ENCODE assay signal across 8 cellular contexts in the genomic region with DNA sequence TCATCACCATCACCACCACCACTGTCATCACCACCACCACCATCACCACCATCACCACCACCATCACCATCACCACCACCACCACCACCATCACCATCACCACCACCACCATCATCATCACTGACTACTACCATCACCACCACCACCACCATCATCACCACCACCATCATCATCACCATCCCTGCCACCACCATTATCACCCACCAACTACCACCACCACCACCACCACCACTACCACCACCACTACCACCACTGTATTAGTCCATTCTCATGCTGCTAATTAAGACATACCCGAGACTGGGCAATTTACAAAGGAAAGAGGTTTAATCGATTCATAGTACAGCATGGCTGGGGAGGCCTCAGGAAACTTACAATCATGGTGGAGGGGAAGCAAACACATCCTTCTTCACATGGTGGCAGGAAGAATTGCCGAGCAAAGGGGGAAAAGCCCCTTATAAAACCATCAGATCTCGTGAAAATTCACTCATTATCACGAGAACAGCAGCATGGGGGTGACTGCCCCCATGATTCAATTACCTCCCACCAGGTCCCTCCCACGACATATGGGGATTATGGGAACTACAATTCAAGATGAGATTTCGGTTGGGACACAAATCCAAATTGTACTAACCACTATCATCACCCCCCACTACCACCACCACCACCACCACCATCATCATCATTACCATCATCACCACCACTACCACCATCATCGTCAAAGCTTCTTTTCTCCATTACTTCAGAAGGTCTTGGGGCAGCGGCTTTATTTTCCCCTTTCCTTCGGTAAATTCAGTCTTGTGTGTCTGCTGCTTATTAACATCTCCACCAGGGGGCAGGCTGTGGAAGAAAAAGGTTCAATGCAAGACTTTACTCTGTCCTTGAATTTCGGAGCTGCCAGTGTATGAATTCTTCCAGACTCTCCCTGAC. TPM values are rescaled to one million over a fixed set of nuclear protein-coding genes. Genes with fewer than 3 reads are reported as not detected.
DNase-seq lines count a peak whose midpoint lies in the region; TF ChIP-seq lines count a peak whose summit lies in the region.
"Not testable (repeated sequence)": the region's sequence is repeated elsewhere in the genome, so short reads cannot be mapped to it uniquely, and the experiment has no call there.

No MANE protein-coding gene starts in this region.

- H3K27ac Mint-ChIP-seq in T-helper 2 cell treated with Interferon-gamma antibody and Interleukin-4, amounts not matched to agents 5 μg/mL and 100 μg/mL, for 36 hours, result not testable (repeated sequence)
- H3K27ac Mint-ChIP-seq in nephron, result peak overlapping the region in 2 of 3 experiments; percentile 2

- not testable (repeated sequence) for H3K4me1 Mint-ChIP-seq in T-helper 2 cell treated with Interferon-gamma antibody and Interleukin-4, amounts not matched to agents 5 μg/mL and 100 μg/mL, for 36 hours (ENCODE audit: low read depth)
- H3K4me1 Mint-ChIP-seq in nephron, result peaks cover 18% of the 10 kb centered on the region

- not testable (repeated sequence) for H3K36me3 Mint-ChIP-seq in T-helper 2 cell treated with Interferon-gamma antibody and Interleukin-4, amounts not matched to agents 5 μg/mL and 100 μg/mL, for 36 hours (ENCODE audit: low read depth); nephron (ENCODE audit: low read depth)

- H3K4me3 Mint-ChIP-seq in T-helper 2 cell treated with Interferon-gamma antibody and Interleukin-4, amounts not matched to agents 5 μg/mL and 100 μg/mL, for 36 hours; nephron: not testable (repeated sequence)

- not testable (repeated sequence) for H3K4me3 ChIP-seq in HFF-Myc (replicated peaks; ENCODE audit: low read depth, low read length)

- not testable (repeated sequence) for H3K9me3 Mint-ChIP-seq in T-helper 2 cell treated with Interferon-gamma antibody and Interleukin-4, amounts not matched to agents 5 μg/mL and 100 μg/mL, for 36 hours; nephron

- peak; percentile 49 for DNase-seq in COLO668 (lab: John Stamatoyannopoulos, UW; ENCODE audit: unreplicated experiment)
- DNase-seq in HFF-Myc (ENCODE audit: extremely low read depth, low read depth), result peak; percentile 56
- peak; percentile 82 for DNase-seq in NCI-H2227 (lab: John Stamatoyannopoulos, UW; ENCODE audit: unreplicated experiment)
- peak; percentile 9 for DNase-seq in T-helper 2 cell treated with Interferon-gamma antibody and Interleukin-4, amounts not matched to agents 5 μg/mL and 100 μg/mL, for 36 hours (ENCODE audit: low spot score)
- DNase-seq in amygdala (lab: John Stamatoyannopoulos, UW), result peak in 44 of 56 donors; percentile 1 to 82 (median 32)
- peak; percentile 29 for DNase-seq in glomerular endothelial cell (ENCODE audit: extremely low read depth, low read depth, low spot score)
- peak; percentile 18 for DNase-seq in stimulated activated CD8-positive, alpha-beta memory T cell treated with anti-CD3 and anti-CD28 coated beads, Interleukin-7, amount 100 ng/mL, for 24 hours (ENCODE audit: low read depth)

- H3K27me3 Mint-ChIP-seq in T-helper 2 cell treated with Interferon-gamma antibody and Interleukin-4, amounts not matched to agents 5 μg/mL and 100 μg/mL, for 36 hours (ENCODE audit: low read depth); nephron (ENCODE audit: low read depth): not testable (repeated sequence)

- peak; percentile 76 for TF ChIP-seq CTCF in HFF-Myc (IDR thresholded peaks at IDR 0.05; ENCODE audit: low read depth, low read length, missing control alignments)
- TF ChIP-seq CTCF in nephron (IDR thresholded peaks at IDR 0.05; ENCODE audit: unreplicated experiment in 3 of 3), result peak; percentile 62 to 70 (median 65)

RNA-seq across cellular contexts. Expression of gene SCAF4, which starts 53.6 kb away (rescaled TPM):
- 10.8 and 22.1 TPM in 2 replicates for total RNA-seq in glomerular endothelial cell

Comparison
In these comparisons a context has a peak if more than half of its experiments do, and no peak if none do; other contexts are left out.
1. DNase-seq: peak in every context shown above with its lines; median percentile 82 in NCI-H2227; 56 in HFF-Myc; 49 in COLO668; 32 in amygdala; 29 in glomerular endothelial cell; 18 in stimulated activated CD8-positive, alpha-beta memory T cell treated with anti-CD3 and anti-CD28 coated beads, Interleukin-7, amount 100 ng/mL, for 24 hours; 9 in T-helper 2 cell treated with Interferon-gamma antibody and Interleukin-4, amounts not matched to agents 5 μg/mL and 100 μg/mL, for 36 hours.